In genomic region chr1:29729281-29729680, GRCh38 we compare ENCODE assay signal across 19 cellular contexts.
"Had no signal": no experiment of that assay in that cellular context is flagged by ENCODE, and none has a peak within 500 bp of the region (broad histone marks: within the 10 kb centered on the region; RNA-seq: fewer than 3 reads in every experiment).

No MANE protein-coding gene starts in this region.

- DNase-seq: hippocampal formation; hypothalamus; immature natural killer cell; islet precursor cell; kidney; kidney glomerular epithelial cell; left cardiac atrium; left colon; left lung; left ventricle myocardium inferior; left ventricle myocardium superior; lower lobe of right lung; mammary epithelial cell; mesenchymal stem cell; mesendoderm; midbrain; mucosa of descending colon; naive B cell; naive thymus-derived CD4-positive, alpha-beta T cell had no signal
